2 cellular contexts compared by ENCODE assay signal in the genomic region with DNA sequence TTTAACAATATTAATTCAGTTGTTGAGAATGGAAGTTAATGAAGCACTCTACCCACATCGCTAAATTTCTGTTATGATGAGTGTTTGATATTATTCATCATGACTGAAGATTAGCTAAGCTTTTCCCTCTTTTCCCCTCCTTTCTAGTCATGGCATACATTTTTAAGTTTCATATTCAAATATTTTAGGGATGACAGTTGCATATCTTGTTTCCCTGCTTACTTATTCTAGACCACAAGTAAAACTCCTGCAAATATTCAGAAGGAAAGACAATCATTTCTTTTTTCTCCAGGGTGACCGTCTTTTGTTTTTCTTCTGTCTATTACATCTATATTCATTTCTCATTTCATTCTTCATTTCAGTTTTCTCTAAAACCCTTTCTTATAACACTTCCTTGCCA.
TF ChIP-seq lines count a peak whose summit lies in the region.

No MANE protein-coding gene starts in this region.

TF ChIP-seq in SK-N-SH treated with all-trans-retinoic acid at 6 μM for 48 hours, 23 proteins besides CTCF, POLR2A, EP300 and RAD21 (continued from another document):
- TF ChIP-seq, protein P1, sequence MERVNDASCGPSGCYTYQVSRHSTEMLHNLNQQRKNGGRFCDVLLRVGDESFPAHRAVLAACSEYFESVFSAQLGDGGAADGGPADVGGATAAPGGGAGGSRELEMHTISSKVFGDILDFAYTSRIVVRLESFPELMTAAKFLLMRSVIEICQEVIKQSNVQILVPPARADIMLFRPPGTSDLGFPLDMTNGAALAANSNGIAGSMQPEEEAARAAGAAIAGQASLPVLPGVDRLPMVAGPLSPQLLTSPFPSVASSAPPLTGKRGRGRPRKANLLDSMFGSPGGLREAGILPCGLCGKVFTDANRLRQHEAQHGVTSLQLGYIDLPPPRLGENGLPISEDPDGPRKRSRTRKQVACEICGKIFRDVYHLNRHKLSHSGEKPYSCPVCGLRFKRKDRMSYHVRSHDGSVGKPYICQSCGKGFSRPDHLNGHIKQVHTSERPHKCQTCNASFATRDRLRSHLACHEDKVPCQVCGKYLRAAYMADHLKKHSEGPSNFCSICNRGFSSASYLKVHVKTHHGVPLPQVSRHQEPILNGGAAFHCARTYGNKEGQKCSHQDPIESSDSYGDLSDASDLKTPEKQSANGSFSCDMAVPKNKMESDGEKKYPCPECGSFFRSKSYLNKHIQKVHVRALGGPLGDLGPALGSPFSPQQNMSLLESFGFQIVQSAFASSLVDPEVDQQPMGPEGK (CRISPR knock-in tag; IDR thresholded peaks at IDR 0.05; ENCODE audit: borderline replicate concordance): no peak
- TF ChIP-seq ZNF565 (CRISPR knock-in tag; conservative IDR thresholded peaks at IDR 0.05; ENCODE audit: low read depth): no peak
- no peak for TF ChIP-seq ARNTL (CRISPR knock-in tag; IDR thresholded peaks at IDR 0.05; ENCODE audit: borderline replicate concordance, low read depth)
- no peak for TF ChIP-seq PPARA (CRISPR knock-in tag; IDR thresholded peaks at IDR 0.05; ENCODE audit: borderline replicate concordance)
- no peak for TF ChIP-seq BACH2 (CRISPR knock-in tag; IDR thresholded peaks at IDR 0.05; ENCODE audit: borderline replicate concordance)
- no peak for TF ChIP-seq CSDC2 (CRISPR knock-in tag; IDR thresholded peaks at IDR 0.05)
- TF ChIP-seq, protein P2, sequence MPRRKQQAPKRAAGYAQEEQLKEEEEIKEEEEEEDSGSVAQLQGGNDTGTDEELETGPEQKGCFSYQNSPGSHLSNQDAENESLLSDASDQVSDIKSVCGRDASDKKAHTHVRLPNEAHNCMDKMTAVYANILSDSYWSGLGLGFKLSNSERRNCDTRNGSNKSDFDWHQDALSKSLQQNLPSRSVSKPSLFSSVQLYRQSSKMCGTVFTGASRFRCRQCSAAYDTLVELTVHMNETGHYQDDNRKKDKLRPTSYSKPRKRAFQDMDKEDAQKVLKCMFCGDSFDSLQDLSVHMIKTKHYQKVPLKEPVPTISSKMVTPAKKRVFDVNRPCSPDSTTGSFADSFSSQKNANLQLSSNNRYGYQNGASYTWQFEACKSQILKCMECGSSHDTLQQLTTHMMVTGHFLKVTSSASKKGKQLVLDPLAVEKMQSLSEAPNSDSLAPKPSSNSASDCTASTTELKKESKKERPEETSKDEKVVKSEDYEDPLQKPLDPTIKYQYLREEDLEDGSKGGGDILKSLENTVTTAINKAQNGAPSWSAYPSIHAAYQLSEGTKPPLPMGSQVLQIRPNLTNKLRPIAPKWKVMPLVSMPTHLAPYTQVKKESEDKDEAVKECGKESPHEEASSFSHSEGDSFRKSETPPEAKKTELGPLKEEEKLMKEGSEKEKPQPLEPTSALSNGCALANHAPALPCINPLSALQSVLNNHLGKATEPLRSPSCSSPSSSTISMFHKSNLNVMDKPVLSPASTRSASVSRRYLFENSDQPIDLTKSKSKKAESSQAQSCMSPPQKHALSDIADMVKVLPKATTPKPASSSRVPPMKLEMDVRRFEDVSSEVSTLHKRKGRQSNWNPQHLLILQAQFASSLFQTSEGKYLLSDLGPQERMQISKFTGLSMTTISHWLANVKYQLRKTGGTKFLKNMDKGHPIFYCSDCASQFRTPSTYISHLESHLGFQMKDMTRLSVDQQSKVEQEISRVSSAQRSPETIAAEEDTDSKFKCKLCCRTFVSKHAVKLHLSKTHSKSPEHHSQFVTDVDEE (CRISPR knock-in tag; IDR thresholded peaks at IDR 0.05): no peak
- TF ChIP-seq ZFP3 (CRISPR knock-in tag; IDR thresholded peaks at IDR 0.05): no peak

TF ChIP-seq in SK-N-SH, 30 proteins besides CTCF, POLR2A, EP300 and RAD21 (continued from another document):
- TF ChIP-seq, protein P3, sequence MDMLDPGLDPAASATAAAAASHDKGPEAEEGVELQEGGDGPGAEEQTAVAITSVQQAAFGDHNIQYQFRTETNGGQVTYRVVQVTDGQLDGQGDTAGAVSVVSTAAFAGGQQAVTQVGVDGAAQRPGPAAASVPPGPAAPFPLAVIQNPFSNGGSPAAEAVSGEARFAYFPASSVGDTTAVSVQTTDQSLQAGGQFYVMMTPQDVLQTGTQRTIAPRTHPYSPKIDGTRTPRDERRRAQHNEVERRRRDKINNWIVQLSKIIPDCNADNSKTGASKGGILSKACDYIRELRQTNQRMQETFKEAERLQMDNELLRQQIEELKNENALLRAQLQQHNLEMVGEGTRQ (IDR thresholded peaks at IDR 0.05; ENCODE audit: borderline replicate concordance, low read depth, low read length): no peak
- TF ChIP-seq ELF1 (IDR thresholded peaks at IDR 0.05) (no peak), MXI1 (IDR thresholded peaks at IDR 0.05; ENCODE audit: low read depth, low read length) (no peak), YY1 (IDR thresholded peaks at IDR 0.05; ENCODE audit: low read depth) (no peak), FOXJ3 (CRISPR knock-in tag; IDR thresholded peaks at IDR 0.05) (no peak), GATA2 (CRISPR knock-in tag; IDR thresholded peaks at IDR 0.05) (no peak), JUND (IDR thresholded peaks at IDR 0.05) (no peak), NRF1 (IDR thresholded peaks at IDR 0.05; ENCODE audit: low read depth, low read length) (no peak)
- TF ChIP-seq, protein P4, sequence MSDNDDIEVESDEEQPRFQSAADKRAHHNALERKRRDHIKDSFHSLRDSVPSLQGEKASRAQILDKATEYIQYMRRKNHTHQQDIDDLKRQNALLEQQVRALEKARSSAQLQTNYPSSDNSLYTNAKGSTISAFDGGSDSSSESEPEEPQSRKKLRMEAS (IDR thresholded peaks at IDR 0.05; ENCODE audit: low read depth): no peak
